Comparison of ENCODE assay signal across 1 cellular context in genomic region chr9:129884220-129885017, GRCh38.
A peak's percentile ranks its signal among the peaks of the same experiment; 100 is the strongest.
TF ChIP-seq lines count a peak whose summit lies in the region.

No MANE protein-coding gene starts in this region.

TF ChIP-seq in K562, 482 proteins besides CTCF, POLR2A, EP300 and RAD21 (continued from another document and continues in another):
- TF ChIP-seq, protein P1, sequence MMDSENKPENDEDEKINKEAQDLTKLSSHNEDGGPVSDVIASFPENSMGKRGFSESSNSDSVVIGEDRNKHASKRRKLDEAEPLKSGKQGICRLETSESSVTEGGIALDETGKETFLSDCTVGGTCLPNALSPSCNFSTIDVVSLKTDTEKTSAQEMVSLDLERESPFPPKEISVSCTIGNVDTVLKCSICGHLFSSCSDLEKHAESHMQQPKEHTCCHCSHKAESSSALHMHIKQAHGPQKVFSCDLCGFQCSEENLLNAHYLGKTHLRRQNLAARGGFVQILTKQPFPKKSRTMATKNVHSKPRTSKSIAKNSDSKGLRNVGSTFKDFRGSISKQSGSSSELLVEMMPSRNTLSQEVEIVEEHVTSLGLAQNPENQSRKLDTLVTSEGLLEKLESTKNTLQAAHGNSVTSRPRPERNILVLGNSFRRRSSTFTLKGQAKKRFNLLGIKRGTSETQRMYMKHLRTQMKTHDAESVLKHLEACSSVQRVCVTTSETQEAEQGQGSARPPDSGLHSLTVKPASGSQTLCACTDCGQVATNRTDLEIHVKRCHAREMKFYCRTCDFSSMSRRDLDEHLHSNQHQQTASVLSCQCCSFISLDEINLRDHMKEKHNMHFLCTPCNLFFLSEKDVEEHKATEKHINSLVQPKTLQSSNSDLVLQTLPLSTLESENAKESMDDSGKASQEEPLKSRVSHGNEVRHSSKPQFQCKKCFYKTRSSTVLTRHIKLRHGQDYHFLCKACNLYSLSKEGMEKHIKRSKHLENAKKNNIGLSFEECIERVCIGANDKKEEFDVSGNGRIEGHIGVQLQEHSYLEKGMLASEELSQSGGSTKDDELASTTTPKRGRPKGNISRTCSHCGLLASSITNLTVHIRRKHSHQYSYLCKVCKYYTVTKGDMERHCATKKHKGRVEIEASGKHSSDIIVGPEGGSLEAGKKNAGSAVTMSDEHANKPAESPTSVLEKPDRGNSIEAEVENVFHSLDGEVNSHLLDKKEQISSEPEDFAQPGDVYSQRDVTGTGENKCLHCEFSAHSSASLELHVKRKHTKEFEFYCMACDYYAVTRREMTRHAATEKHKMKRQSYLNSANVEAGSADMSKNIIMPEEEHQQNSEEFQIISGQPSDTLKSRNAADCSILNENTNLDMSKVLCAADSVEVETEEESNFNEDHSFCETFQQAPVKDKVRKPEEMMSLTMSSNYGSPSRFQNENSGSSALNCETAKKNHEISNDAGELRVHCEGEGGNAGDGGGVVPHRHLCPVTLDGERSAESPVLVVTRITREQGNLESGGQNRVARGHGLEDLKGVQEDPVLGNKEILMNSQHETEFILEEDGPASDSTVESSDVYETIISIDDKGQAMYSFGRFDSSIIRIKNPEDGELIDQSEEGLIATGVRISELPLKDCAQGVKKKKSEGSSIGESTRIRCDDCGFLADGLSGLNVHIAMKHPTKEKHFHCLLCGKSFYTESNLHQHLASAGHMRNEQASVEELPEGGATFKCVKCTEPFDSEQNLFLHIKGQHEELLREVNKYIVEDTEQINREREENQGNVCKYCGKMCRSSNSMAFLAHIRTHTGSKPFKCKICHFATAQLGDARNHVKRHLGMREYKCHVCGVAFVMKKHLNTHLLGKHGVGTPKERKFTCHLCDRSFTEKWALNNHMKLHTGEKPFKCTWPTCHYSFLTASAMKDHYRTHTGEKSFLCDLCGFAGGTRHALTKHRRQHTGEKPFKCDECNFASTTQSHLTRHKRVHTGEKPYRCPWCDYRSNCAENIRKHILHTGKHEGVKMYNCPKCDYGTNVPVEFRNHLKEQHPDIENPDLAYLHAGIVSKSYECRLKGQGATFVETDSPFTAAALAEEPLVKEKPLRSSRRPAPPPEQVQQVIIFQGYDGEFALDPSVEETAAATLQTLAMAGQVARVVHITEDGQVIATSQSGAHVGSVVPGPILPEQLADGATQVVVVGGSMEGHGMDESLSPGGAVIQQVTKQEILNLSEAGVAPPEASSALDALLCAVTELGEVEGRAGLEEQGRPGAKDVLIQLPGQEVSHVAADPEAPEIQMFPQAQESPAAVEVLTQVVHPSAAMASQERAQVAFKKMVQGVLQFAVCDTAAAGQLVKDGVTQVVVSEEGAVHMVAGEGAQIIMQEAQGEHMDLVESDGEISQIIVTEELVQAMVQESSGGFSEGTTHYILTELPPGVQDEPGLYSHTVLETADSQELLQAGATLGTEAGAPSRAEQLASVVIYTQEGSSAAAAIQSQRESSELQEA (IDR thresholded peaks at IDR 0.05; ENCODE audit: low read depth), result no peak
- TF ChIP-seq NCOA6 (IDR thresholded peaks at IDR 0.05) (no peak), KLF10 (CRISPR knock-in tag; IDR thresholded peaks at IDR 0.05) (no peak), CXXC5 (CRISPR knock-in tag; IDR thresholded peaks at IDR 0.05) (peak; percentile 77), ETV5 (CRISPR knock-in tag; IDR thresholded peaks at IDR 0.05; ENCODE audit: low read depth) (no peak), GABPB1 (CRISPR knock-in tag; IDR thresholded peaks at IDR 0.05) (no peak), GTF2F1 (IDR thresholded peaks at IDR 0.05; ENCODE audit: low read depth, low read length) (peak; percentile 69; the same call in 1 of the 2 replicates), ZFP30 (CRISPR knock-in tag; IDR thresholded peaks at IDR 0.05; ENCODE audit: borderline replicate concordance) (0 out of 2 replicates have a peak, but pooled peaks have one; percentile 2), PCBP2 (IDR thresholded peaks at IDR 0.05; ENCODE audit: low read depth, low read length, poor library complexity, severe bottlenecking) (no peak), RBM14 (IDR thresholded peaks at IDR 0.05; ENCODE audit: borderline replicate concordance, insufficient read depth, low read depth, low read length) (no peak), NR2C2 (CRISPR knock-in tag; IDR thresholded peaks at IDR 0.05) (no peak), NR2C2 (tag; IDR thresholded peaks at IDR 0.05) (no peak), TEAD1 (CRISPR knock-in tag; IDR thresholded peaks at IDR 0.05) (peak in 1 of 2 experiments; percentile 37; a peak in 1 of 4 replicates), SLC30A9 (CRISPR knock-in tag; IDR thresholded peaks at IDR 0.05) (no peak), ZNF695 (CRISPR knock-in tag; IDR thresholded peaks at IDR 0.05) (no peak), ZNF41 (CRISPR knock-in tag; conservative IDR thresholded peaks at IDR 0.05) (peak; percentile 77; the same call in 1 of the 2 replicates), SAFB2 (IDR thresholded peaks at IDR 0.05; ENCODE audit: borderline replicate concordance, low read depth, low read length, severe bottlenecking) (no peak), ZNF165 (CRISPR knock-in tag; IDR thresholded peaks at IDR 0.05; ENCODE audit: borderline replicate concordance) (peak; percentile 16; the same call in 1 of the 2 replicates), KLF13 (tag; IDR thresholded peaks at IDR 0.05; ENCODE audit: borderline replicate concordance, low read depth) (no peak), TSHZ1 (CRISPR knock-in tag; IDR thresholded peaks at IDR 0.05) (peak; percentile 51; the same call in 1 of the 2 replicates), ZBTB40 (IDR thresholded peaks at IDR 0.05) (no peak), ZBTB40 (CRISPR knock-in tag; IDR thresholded peaks at IDR 0.05) (no peak), ZNF699 (CRISPR knock-in tag; IDR thresholded peaks at IDR 0.05; ENCODE audit: insufficient replicate concordance) (no peak), SAFB (IDR thresholded peaks at IDR 0.05; ENCODE audit: borderline replicate concordance, low read depth, low read length) (no peak), SMARCE1 (IDR thresholded peaks at IDR 0.05) (no peak), TEAD4 (IDR thresholded peaks at IDR 0.05; ENCODE audit: low read length) (no peak), TEAD4 (CRISPR knock-in tag; IDR thresholded peaks at IDR 0.05; ENCODE audit: borderline replicate concordance) (no peak), ZFPM2 (CRISPR knock-in tag; IDR thresholded peaks at IDR 0.05) (0 out of 2 replicates have a peak, but pooled peaks have one; percentile 52), ZNF583 (CRISPR knock-in tag; IDR thresholded peaks at IDR 0.05) (no peak), NRF1 (conservative IDR thresholded peaks at IDR 0.05 in 1 of 2, IDR thresholded peaks at IDR 0.05 in 1 of 2) (no peak)
- TF ChIP-seq, protein P2, sequence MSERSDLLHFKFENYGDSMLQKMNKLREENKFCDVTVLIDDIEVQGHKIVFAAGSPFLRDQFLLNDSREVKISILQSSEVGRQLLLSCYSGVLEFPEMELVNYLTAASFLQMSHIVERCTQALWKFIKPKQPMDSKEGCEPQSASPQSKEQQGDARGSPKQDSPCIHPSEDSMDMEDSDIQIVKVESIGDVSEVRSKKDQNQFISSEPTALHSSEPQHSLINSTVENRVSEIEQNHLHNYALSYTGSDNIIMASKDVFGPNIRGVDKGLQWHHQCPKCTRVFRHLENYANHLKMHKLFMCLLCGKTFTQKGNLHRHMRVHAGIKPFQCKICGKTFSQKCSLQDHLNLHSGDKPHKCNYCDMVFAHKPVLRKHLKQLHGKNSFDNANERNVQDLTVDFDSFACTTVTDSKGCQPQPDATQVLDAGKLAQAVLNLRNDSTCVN (CRISPR knock-in tag; IDR thresholded peaks at IDR 0.05), result no peak
- TF ChIP-seq, protein P3, sequence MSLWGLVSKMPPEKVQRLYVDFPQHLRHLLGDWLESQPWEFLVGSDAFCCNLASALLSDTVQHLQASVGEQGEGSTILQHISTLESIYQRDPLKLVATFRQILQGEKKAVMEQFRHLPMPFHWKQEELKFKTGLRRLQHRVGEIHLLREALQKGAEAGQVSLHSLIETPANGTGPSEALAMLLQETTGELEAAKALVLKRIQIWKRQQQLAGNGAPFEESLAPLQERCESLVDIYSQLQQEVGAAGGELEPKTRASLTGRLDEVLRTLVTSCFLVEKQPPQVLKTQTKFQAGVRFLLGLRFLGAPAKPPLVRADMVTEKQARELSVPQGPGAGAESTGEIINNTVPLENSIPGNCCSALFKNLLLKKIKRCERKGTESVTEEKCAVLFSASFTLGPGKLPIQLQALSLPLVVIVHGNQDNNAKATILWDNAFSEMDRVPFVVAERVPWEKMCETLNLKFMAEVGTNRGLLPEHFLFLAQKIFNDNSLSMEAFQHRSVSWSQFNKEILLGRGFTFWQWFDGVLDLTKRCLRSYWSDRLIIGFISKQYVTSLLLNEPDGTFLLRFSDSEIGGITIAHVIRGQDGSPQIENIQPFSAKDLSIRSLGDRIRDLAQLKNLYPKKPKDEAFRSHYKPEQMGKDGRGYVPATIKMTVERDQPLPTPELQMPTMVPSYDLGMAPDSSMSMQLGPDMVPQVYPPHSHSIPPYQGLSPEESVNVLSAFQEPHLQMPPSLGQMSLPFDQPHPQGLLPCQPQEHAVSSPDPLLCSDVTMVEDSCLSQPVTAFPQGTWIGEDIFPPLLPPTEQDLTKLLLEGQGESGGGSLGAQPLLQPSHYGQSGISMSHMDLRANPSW (CRISPR knock-in tag; IDR thresholded peaks at IDR 0.05), result no peak
